8 cellular contexts compared by ENCODE assay signal in the genomic region with DNA sequence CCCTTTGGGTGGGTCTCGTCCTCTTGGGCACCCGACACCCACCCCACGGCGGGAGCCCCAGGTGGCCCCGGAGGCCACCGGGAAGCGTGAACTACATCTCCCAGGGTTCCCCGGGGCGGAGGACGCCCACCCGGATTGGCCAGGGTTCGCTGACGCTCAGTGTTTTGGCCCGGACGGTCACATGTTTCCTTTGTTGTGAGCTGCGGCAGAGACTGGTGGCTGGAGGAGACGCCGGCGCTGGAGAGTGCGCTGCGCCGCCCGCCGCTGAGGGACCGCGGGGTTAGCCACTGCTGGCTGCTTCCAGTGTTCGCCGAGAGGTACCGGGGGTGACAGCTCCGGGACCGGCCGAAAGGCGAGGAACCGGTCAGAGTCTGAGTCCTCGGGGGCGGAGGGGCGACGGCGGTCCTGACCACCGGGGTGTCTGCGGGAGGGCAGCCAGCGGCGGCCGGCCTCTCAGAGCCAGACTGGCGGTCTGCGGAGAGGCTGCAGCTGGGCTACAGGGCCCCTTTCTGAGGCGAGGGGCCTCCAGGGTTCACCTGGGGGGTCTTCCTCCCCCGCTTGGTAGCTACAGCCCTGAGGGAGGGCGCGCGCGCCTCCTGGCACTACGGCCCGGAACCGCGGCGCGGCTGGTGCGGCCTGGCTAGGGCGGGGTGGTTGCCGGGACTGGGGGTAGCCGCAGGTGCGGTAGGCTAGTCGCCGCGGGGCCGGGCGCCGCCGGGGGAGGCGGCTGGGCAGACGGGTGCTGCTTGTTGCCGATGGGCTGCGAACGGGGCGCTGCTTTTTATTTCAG. TPM values are rescaled to one million over a fixed set of nuclear protein-coding genes. Genes with fewer than 3 reads are reported as not detected.
A peak's percentile ranks its signal among the peaks of the same experiment; 100 is the strongest.
DNase-seq lines count a peak whose midpoint lies in the region; ATAC-seq and TF ChIP-seq lines count a peak whose summit lies in the region.

A gene with protein sequence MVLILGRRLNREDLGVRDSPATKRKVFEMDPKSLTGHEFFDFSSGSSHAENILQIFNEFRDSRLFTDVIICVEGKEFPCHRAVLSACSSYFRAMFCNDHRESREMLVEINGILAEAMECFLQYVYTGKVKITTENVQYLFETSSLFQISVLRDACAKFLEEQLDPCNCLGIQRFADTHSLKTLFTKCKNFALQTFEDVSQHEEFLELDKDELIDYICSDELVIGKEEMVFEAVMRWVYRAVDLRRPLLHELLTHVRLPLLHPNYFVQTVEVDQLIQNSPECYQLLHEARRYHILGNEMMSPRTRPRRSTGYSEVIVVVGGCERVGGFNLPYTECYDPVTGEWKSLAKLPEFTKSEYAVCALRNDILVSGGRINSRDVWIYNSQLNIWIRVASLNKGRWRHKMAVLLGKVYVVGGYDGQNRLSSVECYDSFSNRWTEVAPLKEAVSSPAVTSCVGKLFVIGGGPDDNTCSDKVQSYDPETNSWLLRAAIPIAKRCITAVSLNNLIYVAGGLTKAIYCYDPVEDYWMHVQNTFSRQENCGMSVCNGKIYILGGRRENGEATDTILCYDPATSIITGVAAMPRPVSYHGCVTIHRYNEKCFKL (plus strand): TSS at position 193 of the 790 bp plus-strand sequence. CDS start 14,734 bp downstream, outside the sequence.

- peaks cover 2% of the 10 kb centered on the region for H3K36me3 Mint-ChIP-seq in activated naive CD4-positive, alpha-beta T cell treated with anti-CD3 and anti-CD28 coated beads, Interleukin-2, amount 10 ng/mL, durations not matched to agents 7 days and 5 days

- H3K36me3 ChIP-seq in gastroesophageal sphincter, result no peaks in the 10 kb centered on the region

- no peak for TF ChIP-seq EP300 in gastroesophageal sphincter (IDR thresholded peaks at IDR 0.05)

- peak within 1 kb of the TSS; percentile 95 to 100 (median 98) for H3K27ac ChIP-seq in gastroesophageal sphincter

- peak; percentile 98 for TF ChIP-seq POLR2A in gastroesophageal sphincter (IDR thresholded peaks at IDR 0.05)

- CTCF ChIA-PET in activated naive CD4-positive, alpha-beta T cell treated with anti-CD3 and anti-CD28 coated beads, Interleukin-2, amount 10 ng/mL, durations not matched to agents 7 days and 5 days (lab: Charles Lee), result interaction anchor here (0.8 to 2.0 kb wide), 5 partner anchors 10 to 249 kb away, joined by 3 to 6 read pairs (median 4); a partner anchor contains a TSS

- peak; percentile 96 for DNase-seq in GM03348 (ENCODE audit: low spot score)
- DNase-seq in HFF-Myc (ENCODE audit: extremely low read depth, low read depth), result peak; percentile 77
- peak; percentile 89 for DNase-seq in MV-4-11 (lab: John Stamatoyannopoulos, UW)
- DNase-seq in SK-MEL-5 (ENCODE audit: low read depth, low spot score), result peak; percentile 96
- DNase-seq in activated naive CD4-positive, alpha-beta T cell treated with anti-CD3 and anti-CD28 coated beads, Interleukin-2, amount 10 ng/mL, durations not matched to agents 7 days and 5 days, result peak; percentile 95
- peak; percentile 77 for DNase-seq in non-pigmented ciliary epithelial cell (ENCODE audit: low read depth)
- DNase-seq in superior temporal gyrus (ENCODE audit: extremely low spot score), result peak; percentile 98

- peaks cover 0 to 44% (median 16%) of the 10 kb centered on the region in 3 donors for H3K4me1 ChIP-seq in gastroesophageal sphincter

- ATAC-seq in gastroesophageal sphincter, result peak; percentile 89

- TF ChIP-seq CTCF in HFF-Myc (IDR thresholded peaks at IDR 0.05; ENCODE audit: low read depth, low read length, missing control alignments) (no peak), gastroesophageal sphincter (IDR thresholded peaks at IDR 0.05) (peak in 1 of 4 experiments; percentile 9)

- H3K9me3 Mint-ChIP-seq in activated naive CD4-positive, alpha-beta T cell treated with anti-CD3 and anti-CD28 coated beads, Interleukin-2, amount 10 ng/mL, durations not matched to agents 7 days and 5 days, result no peaks in the 10 kb centered on the region

- peaks cover 4% of the 10 kb centered on the region for H3K27me3 Mint-ChIP-seq in activated naive CD4-positive, alpha-beta T cell treated with anti-CD3 and anti-CD28 coated beads, Interleukin-2, amount 10 ng/mL, durations not matched to agents 7 days and 5 days

- H3K27ac Mint-ChIP-seq in activated naive CD4-positive, alpha-beta T cell treated with anti-CD3 and anti-CD28 coated beads, Interleukin-2, amount 10 ng/mL, durations not matched to agents 7 days and 5 days, result peak within 1 kb of the TSS; percentile 98

- peaks cover 26% of the 10 kb centered on the region for H3K4me1 Mint-ChIP-seq in activated naive CD4-positive, alpha-beta T cell treated with anti-CD3 and anti-CD28 coated beads, Interleukin-2, amount 10 ng/mL, durations not matched to agents 7 days and 5 days

- H3K9me3 ChIP-seq in gastroesophageal sphincter, result no peaks in the 10 kb centered on the region

- in situ Hi-C loops in SK-MEL-5 (cut with HindIII; ENCODE audit: low pct_unique_long_range_greater_than_20kb, low sequenced_read_pairs), result no loop called here

- H3K4me3 Mint-ChIP-seq in activated naive CD4-positive, alpha-beta T cell treated with anti-CD3 and anti-CD28 coated beads, Interleukin-2, amount 10 ng/mL, durations not matched to agents 7 days and 5 days, result peak within 1 kb of the TSS; percentile 87

- WGBS in gastroesophageal sphincter (ENCODE audit: low coverage in 1 of 2), 2 donors, result 0% methylated on average over 2 of the region's 76 CpGs; no CpG with 5 or more reads in 1 of the 2 donors

- H3K4me3 ChIP-seq in HFF-Myc (replicated peaks; ENCODE audit: low read depth, low read length) (peak within 1 kb of the TSS; percentile 80), gastroesophageal sphincter (peak within 1 kb of the TSS; percentile 87 to 98)

- H3K27me3 ChIP-seq in gastroesophageal sphincter, result no peaks in the 10 kb centered on the region

RNA-seq across cellular contexts. Expression of the gene that starts here (rescaled TPM):
- total RNA-seq in SK-MEL-5 (2014; rRNA removed; shearing (Covaris generic)), result 79.1 and 85.8 TPM in 2 replicates
- 29.5 and 44.5 TPM in 2 replicates for polyA plus RNA-seq in SK-MEL-5 (2015; cell fraction: cytosol; rRNA removed)
- polyA plus RNA-seq in SK-MEL-5 (2015; cell fraction: nucleus; rRNA removed), result 25.8 and 35.9 TPM in 2 replicates
- 100 to 1,000 TPM in 3 of 4 donors, 10 to 100 TPM in 1; 94.8 to 148 (median 126) TPM for total RNA-seq in gastroesophageal sphincter

Comparison
In these comparisons a context has a peak if more than half of its experiments do, and no peak if none do; other contexts are left out.
1. Peak in every context shown above with its lines: DNase-seq, ATAC-seq, H3K4me3 ChIP-seq and H3K27ac ChIP-seq.